Comparison of ENCODE assay signal across 21 cellular contexts in the genomic region with DNA sequence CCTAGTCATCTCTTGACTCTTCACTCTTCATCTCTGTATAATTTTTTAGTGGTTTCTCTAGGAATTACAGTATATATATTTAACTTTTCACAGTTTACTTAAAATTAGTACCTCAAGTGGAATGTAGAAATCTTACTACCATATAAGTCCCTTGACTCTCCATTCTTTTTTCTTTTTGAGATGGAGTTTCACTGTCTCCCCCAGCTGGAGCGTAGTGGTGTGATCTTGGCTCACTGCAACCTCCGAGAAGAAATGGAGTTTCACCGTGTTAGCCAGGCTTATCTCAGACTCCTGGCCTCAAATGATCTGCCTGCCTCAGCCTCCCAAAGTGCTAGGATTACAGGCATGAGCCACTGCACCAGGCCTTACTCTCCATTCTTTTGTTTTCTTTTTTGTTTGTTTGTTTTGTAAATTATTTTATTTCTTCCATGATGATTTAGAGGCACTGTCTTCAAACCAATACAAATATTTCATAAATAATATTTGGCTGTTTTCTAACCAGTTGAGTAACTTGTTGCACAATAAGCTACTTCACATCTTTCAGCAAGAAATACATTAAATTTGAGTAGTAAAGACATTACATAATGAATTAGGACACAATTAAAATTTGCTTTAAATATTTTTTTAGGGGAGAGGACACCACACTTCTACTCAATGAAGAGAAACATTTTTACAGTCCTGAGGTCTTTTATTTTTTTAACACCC.
DNase-seq lines count a peak whose midpoint lies in the region; ATAC-seq lines count a peak whose summit lies in the region.
"Had no signal": no experiment of that assay in that cellular context is flagged by ENCODE, and none has a peak within 500 bp of the region (broad histone marks: within the 10 kb centered on the region; RNA-seq: fewer than 3 reads in every experiment).

No MANE protein-coding gene starts in this region.

- peak overlapping the region; percentile 61 for H3K27ac ChIP-seq in subcutaneous abdominal adipose tissue (ENCODE audit: low read depth, low read length)
- H3K27ac ChIP-seq: prostate gland, vagina had no signal

- peaks cover 70% of the 10 kb centered on the region for H3K4me1 Mint-ChIP-seq in activated naive CD4-positive, alpha-beta T cell treated with anti-CD3 and anti-CD28 coated beads, Interleukin-2, amount 50 U/mL, for 24 hours
- H3K4me1 Mint-ChIP-seq in T-helper 17 cell, result peaks cover 50% of the 10 kb centered on the region

- no peak overlapping the region for H3K4me3 ChIP-seq in subcutaneous abdominal adipose tissue (ENCODE audit: low read depth in 1 of 5, low read length in 5 of 5)
- H3K4me3 ChIP-seq: dorsolateral prefrontal cortex, HAP-1, prostate gland, vagina had no signal

- H3K4me3 Mint-ChIP-seq in activated naive CD4-positive, alpha-beta T cell treated with anti-CD3 and anti-CD28 coated beads, Interleukin-2, amount 50 U/mL, for 24 hours, result no peak overlapping the region
- H3K4me3 Mint-ChIP-seq in T-helper 17 cell, result no peak overlapping the region
- H3K4me3 Mint-ChIP-seq: activated CD4-positive, alpha-beta T cell treated with anti-CD3 and anti-CD28 coated beads, Interleukin-2, amount 10 ng/mL, durations not matched to agents 7 days and 5 days had no signal

- H3K9me3 ChIP-seq in T-helper 17 cell (ENCODE audit: control insufficient read depth, low read length, poor library complexity, severe bottlenecking), result no peaks in the 10 kb centered on the region
- no peaks in the 10 kb centered on the region for H3K9me3 ChIP-seq in subcutaneous abdominal adipose tissue (ENCODE audit: control insufficient read depth in 5 of 5, low read length in 5 of 5)
- H3K9me3 ChIP-seq: HAP-1, prostate gland, vagina had no signal

- H3K27ac Mint-ChIP-seq in activated naive CD4-positive, alpha-beta T cell treated with anti-CD3 and anti-CD28 coated beads, Interleukin-2, amount 50 U/mL, for 24 hours, result peak overlapping the region; percentile 3
- H3K27ac Mint-ChIP-seq in T-helper 17 cell, result peak overlapping the region; percentile 57
- H3K27ac Mint-ChIP-seq: activated CD4-positive, alpha-beta T cell treated with anti-CD3 and anti-CD28 coated beads, Interleukin-2, amount 10 ng/mL, durations not matched to agents 7 days and 5 days had no signal

- H3K36me3 Mint-ChIP-seq in activated naive CD4-positive, alpha-beta T cell treated with anti-CD3 and anti-CD28 coated beads, Interleukin-2, amount 50 U/mL, for 24 hours, result peaks cover 7% of the 10 kb centered on the region
- H3K36me3 Mint-ChIP-seq in T-helper 17 cell (ENCODE audit: low read depth), result no peaks in the 10 kb centered on the region

- peaks cover 4 to 24% (median 18%) of the 10 kb centered on the region in 5 donors for H3K4me1 ChIP-seq in subcutaneous abdominal adipose tissue (ENCODE audit: control insufficient read depth in 5 of 5, insufficient read depth in 5 of 5, low read length in 5 of 5)

- H3K27me3 ChIP-seq in subcutaneous abdominal adipose tissue (ENCODE audit: control insufficient read depth in 5 of 5, insufficient read depth in 4 of 5, low read length in 5 of 5), result no peaks in the 10 kb centered on the region
- H3K27me3 ChIP-seq: dorsolateral prefrontal cortex, vagina had no signal

- DNase-seq in activated naive CD4-positive, alpha-beta T cell (lab: John Stamatoyannopoulos, UW), result no peak
- DNase-seq in T-helper 17 cell (no peak), fibroblast of gingiva (ENCODE audit: low read depth) (peak; percentile 25), dedifferentiated amniotic fluid mesenchymal stem cell (ENCODE audit: extremely low spot score) (no peak), Kasumi-1 (lab: John Stamatoyannopoulos, UW) (no peak)
- DNase-seq in stimulated activated CD4-positive, alpha-beta T cell treated with anti-CD3 and anti-CD28 coated beads, Interleukin-1b, Interleukin-23, amount 100 ng/mL, for 48 hours, result no peak
- DNase-seq: activated CD4-positive, alpha-beta T cell treated with anti-CD3 and anti-CD28 coated beads, Interleukin-2, amount 10 ng/mL, durations not matched to agents 7 days and 5 days; activated T-cell treated with anti-CD3 and anti-CD28 coated beads for 4 hours; Calu3; dorsolateral prefrontal cortex; GDM1; hypothalamus; NCI-H1417; NCI-H2227 treated with DMSO at 0.1 percent for 48 hours; NK-92 treated with Interleukin-12 subunit alpha and Interleukin-12 subunit beta, amount 100 ng/mL, for 24 hours; SHP77 treated with DMSO at 0.1 percent for 48 hours had no signal

- H3K9ac ChIP-seq in subcutaneous abdominal adipose tissue (ENCODE audit: low read length in 5 of 5), result peak overlapping the region in 1 of 5 donors; percentile 49

- no peaks in the 10 kb centered on the region for H3K27me3 Mint-ChIP-seq in activated naive CD4-positive, alpha-beta T cell treated with anti-CD3 and anti-CD28 coated beads, Interleukin-2, amount 50 U/mL, for 24 hours
- H3K27me3 Mint-ChIP-seq in T-helper 17 cell, result no peaks in the 10 kb centered on the region
- H3K27me3 Mint-ChIP-seq: activated CD4-positive, alpha-beta T cell treated with anti-CD3 and anti-CD28 coated beads, Interleukin-2, amount 10 ng/mL, durations not matched to agents 7 days and 5 days had no signal

- H3K36me3 ChIP-seq in subcutaneous abdominal adipose tissue (ENCODE audit: control insufficient read depth in 5 of 5, insufficient read depth in 5 of 5, low read length in 5 of 5), result peaks cover 0 to 5% (median 3%) of the 10 kb centered on the region in 5 donors
- H3K36me3 ChIP-seq: HAP-1, prostate gland, vagina had no signal

- ATAC-seq in T-helper 17 cell, result no peak

- H3K9me3 Mint-ChIP-seq in activated naive CD4-positive, alpha-beta T cell treated with anti-CD3 and anti-CD28 coated beads, Interleukin-2, amount 50 U/mL, for 24 hours, result no peaks in the 10 kb centered on the region
- H3K9me3 Mint-ChIP-seq: activated CD4-positive, alpha-beta T cell treated with anti-CD3 and anti-CD28 coated beads, Interleukin-2, amount 10 ng/mL, durations not matched to agents 7 days and 5 days had no signal
